Comparison of ENCODE assay signal across 10 cellular contexts in the genomic region with DNA sequence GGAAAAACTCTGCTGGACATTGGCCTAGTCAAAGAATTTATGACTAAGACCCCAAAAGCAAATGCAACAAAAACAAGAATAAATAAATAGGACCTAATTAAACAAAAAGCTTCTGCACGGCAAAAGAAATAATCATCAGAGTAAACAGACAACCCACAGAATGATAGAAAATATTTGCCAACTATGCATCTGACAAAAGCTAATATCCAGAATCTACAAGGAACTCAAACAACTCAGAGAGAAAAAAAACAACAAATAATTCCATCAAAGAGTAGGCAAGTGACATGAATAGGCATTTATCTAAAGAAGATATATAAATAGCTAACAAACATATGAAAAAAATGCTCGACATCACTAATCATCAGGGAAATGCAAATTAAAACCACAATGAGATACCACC.
"Had no signal": no experiment of that assay in that cellular context is flagged by ENCODE, and none has a peak within 500 bp of the region (broad histone marks: within the 10 kb centered on the region; RNA-seq: fewer than 3 reads in every experiment).

No MANE protein-coding gene starts in this region.

- H3K4me2 ChIP-seq: GM23338 had no signal

- DNase-seq: HFFc6, IMR-90, KG1 had no signal

- H3K36me3 ChIP-seq: HAP-1 had no signal

- H3K9me3 Mint-ChIP-seq: GM23338, HFFc6 had no signal

- H2AFZ ChIP-seq: GM23338 had no signal

- ATAC-seq: GM23338, HCT116, K562 had no signal

- H3K9me3 ChIP-seq: HAP-1 had no signal

- H3K27ac Mint-ChIP-seq: GM23338, HFFc6 had no signal

- H3K27ac ChIP-seq: HL-60 had no signal

- H3K4me1 Mint-ChIP-seq: GM23338 had no signal

- FAIRE-seq: H1, H54, K562 had no signal

- H3K4me3 Mint-ChIP-seq: GM23338, HFFc6 had no signal

- H3K4me3 ChIP-seq: GM23338, HAP-1, K562 had no signal
